1 cellular context compared by ENCODE assay signal in the genomic region with DNA sequence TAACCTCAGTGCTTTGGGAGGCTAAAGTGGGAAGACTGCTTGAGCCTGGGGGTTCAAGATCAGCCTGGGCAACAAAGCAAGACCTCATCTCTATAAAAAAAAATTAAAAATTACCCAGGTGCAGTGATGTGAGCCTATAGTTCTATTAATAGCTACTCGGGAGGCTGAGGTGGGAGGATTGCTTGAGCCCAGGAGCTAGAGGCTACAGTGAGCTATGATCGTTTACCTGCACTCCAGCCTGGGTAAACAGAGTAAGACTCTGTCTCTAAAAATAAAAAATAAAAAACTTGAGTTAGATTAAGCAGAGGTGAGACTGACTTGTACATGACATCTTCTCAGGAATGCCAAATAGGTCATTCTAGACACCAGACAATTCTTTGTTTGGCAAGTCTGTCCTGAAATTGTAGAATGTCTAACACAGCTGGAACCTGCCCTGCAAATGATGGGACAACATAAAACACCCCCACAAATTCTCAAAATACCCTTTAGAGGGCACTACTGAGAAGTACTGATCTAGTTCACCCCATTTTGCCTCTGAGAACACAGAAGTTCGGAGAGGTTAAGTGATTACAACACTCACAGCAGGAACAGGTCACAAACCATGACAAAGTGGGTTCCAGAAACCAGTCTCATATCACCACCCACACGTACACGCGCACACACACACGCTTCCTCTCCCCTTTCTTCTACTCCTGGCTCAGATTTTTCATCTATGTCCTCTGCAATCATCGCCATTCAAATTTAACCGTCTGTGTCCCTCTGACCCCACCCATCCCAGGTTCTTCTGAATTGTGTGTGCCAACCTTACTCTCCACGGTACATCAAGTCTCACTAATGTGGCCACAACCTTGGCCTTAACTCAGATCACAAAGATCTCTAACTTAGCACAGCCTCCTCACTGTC.
TF ChIP-seq lines count a peak whose summit lies in the region.

No MANE protein-coding gene starts in this region.

TF ChIP-seq in K562, 482 proteins besides CTCF, POLR2A, EP300 and RAD21 (continued from another document and continues in another):
- TF ChIP-seq, protein P1, sequence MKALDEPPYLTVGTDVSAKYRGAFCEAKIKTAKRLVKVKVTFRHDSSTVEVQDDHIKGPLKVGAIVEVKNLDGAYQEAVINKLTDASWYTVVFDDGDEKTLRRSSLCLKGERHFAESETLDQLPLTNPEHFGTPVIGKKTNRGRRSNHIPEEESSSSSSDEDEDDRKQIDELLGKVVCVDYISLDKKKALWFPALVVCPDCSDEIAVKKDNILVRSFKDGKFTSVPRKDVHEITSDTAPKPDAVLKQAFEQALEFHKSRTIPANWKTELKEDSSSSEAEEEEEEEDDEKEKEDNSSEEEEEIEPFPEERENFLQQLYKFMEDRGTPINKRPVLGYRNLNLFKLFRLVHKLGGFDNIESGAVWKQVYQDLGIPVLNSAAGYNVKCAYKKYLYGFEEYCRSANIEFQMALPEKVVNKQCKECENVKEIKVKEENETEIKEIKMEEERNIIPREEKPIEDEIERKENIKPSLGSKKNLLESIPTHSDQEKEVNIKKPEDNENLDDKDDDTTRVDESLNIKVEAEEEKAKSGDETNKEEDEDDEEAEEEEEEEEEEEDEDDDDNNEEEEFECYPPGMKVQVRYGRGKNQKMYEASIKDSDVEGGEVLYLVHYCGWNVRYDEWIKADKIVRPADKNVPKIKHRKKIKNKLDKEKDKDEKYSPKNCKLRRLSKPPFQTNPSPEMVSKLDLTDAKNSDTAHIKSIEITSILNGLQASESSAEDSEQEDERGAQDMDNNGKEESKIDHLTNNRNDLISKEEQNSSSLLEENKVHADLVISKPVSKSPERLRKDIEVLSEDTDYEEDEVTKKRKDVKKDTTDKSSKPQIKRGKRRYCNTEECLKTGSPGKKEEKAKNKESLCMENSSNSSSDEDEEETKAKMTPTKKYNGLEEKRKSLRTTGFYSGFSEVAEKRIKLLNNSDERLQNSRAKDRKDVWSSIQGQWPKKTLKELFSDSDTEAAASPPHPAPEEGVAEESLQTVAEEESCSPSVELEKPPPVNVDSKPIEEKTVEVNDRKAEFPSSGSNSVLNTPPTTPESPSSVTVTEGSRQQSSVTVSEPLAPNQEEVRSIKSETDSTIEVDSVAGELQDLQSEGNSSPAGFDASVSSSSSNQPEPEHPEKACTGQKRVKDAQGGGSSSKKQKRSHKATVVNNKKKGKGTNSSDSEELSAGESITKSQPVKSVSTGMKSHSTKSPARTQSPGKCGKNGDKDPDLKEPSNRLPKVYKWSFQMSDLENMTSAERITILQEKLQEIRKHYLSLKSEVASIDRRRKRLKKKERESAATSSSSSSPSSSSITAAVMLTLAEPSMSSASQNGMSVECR (CRISPR knock-in tag; IDR thresholded peaks at IDR 0.05), result no peak
- TF ChIP-seq DNMT1 (IDR thresholded peaks at IDR 0.05) (no peak), ZNF785 (CRISPR knock-in tag; IDR thresholded peaks at IDR 0.05) (no peak), ZNF445 (CRISPR knock-in tag; IDR thresholded peaks at IDR 0.05; ENCODE audit: low read depth) (no peak), CXXC5 (CRISPR knock-in tag; IDR thresholded peaks at IDR 0.05) (peak; percentile 60), E2F5 (CRISPR knock-in tag; IDR thresholded peaks at IDR 0.05) (no peak), ZFP30 (CRISPR knock-in tag; IDR thresholded peaks at IDR 0.05; ENCODE audit: borderline replicate concordance) (no peak), E2F3 (CRISPR knock-in tag; IDR thresholded peaks at IDR 0.05) (no peak), DEAF1 (CRISPR knock-in tag; IDR thresholded peaks at IDR 0.05) (peak; percentile 62), SPI1 (IDR thresholded peaks at IDR 0.05; ENCODE audit: borderline replicate concordance, low read depth, low read length) (no peak), BACH1 (tag; IDR thresholded peaks at IDR 0.05) (peak; percentile 14; the same call in 1 of the 2 replicates), ZNF175 (CRISPR knock-in tag; IDR thresholded peaks at IDR 0.05; ENCODE audit: low read depth) (no peak), WHSC1 (IDR thresholded peaks at IDR 0.05; ENCODE audit: low read length) (no peak), NRF1 (conservative IDR thresholded peaks at IDR 0.05 in 1 of 2, IDR thresholded peaks at IDR 0.05 in 1 of 2) (peak in 1 of 2 experiments; percentile 44; a peak in 1 of 4 replicates), KDM5B (IDR thresholded peaks at IDR 0.05; ENCODE audit: insufficient replicate concordance, low read depth, low read length) (no peak), U2AF2 (optimal IDR thresholded peaks at IDR 0.05; ENCODE audit: low read depth, low read length) (no peak), ZNF707 (CRISPR knock-in tag; conservative IDR thresholded peaks at IDR 0.05) (no peak), MED1 (CRISPR knock-in tag; IDR thresholded peaks at IDR 0.05; ENCODE audit: borderline replicate concordance) (no peak), RB1 (IDR thresholded peaks at IDR 0.05; ENCODE audit: low read depth) (no peak), TAF1 (IDR thresholded peaks at IDR 0.05; ENCODE audit: control insufficient read depth, extremely low read depth, insufficient read depth, low read length, severe bottlenecking) (no peak), STAT5A (IDR thresholded peaks at IDR 0.05; ENCODE audit: borderline replicate concordance, low read length) (no peak), NCOA2 (IDR thresholded peaks at IDR 0.05; ENCODE audit: partially characterized antibody in 2 of 2) (no peak), PHB (CRISPR knock-in tag; IDR thresholded peaks at IDR 0.05) (no peak), ILF3 (IDR thresholded peaks at IDR 0.05; ENCODE audit: borderline replicate concordance) (no peak), NCOR1 (IDR thresholded peaks at IDR 0.05) (peak; percentile 42), MEF2D (tag; conservative IDR thresholded peaks at IDR 0.05; ENCODE audit: low read depth) (no peak), ETV6 (IDR thresholded peaks at IDR 0.05; ENCODE audit: borderline replicate concordance in 1 of 2, low read depth in 2 of 2, low read length in 1 of 2) (no peak), ETV6 (CRISPR knock-in tag; IDR thresholded peaks at IDR 0.05; ENCODE audit: borderline replicate concordance) (no peak), ZNF583 (CRISPR knock-in tag; IDR thresholded peaks at IDR 0.05) (no peak), MTA3 (IDR thresholded peaks at IDR 0.05; ENCODE audit: borderline replicate concordance) (peak; percentile 66; the same call in 1 of the 2 replicates), ZNF165 (CRISPR knock-in tag; IDR thresholded peaks at IDR 0.05; ENCODE audit: borderline replicate concordance) (no peak), NFYB (IDR thresholded peaks at IDR 0.05; ENCODE audit: extremely low read depth, insufficient read length) (no peak), CEBPB (tag; IDR thresholded peaks at IDR 0.05) (peak; percentile 86), EWSR1 (IDR thresholded peaks at IDR 0.05; ENCODE audit: borderline replicate concordance, low read depth, partially characterized antibody) (no peak), ZNF277 (CRISPR knock-in tag; IDR thresholded peaks at IDR 0.05; ENCODE audit: borderline replicate concordance) (no peak), SOX6 (IDR thresholded peaks at IDR 0.05) (no peak; the same call in 1 of the 2 replicates), ZNF609 (CRISPR knock-in tag; IDR thresholded peaks at IDR 0.05; ENCODE audit: borderline replicate concordance) (no peak)
- TF ChIP-seq, protein P2, sequence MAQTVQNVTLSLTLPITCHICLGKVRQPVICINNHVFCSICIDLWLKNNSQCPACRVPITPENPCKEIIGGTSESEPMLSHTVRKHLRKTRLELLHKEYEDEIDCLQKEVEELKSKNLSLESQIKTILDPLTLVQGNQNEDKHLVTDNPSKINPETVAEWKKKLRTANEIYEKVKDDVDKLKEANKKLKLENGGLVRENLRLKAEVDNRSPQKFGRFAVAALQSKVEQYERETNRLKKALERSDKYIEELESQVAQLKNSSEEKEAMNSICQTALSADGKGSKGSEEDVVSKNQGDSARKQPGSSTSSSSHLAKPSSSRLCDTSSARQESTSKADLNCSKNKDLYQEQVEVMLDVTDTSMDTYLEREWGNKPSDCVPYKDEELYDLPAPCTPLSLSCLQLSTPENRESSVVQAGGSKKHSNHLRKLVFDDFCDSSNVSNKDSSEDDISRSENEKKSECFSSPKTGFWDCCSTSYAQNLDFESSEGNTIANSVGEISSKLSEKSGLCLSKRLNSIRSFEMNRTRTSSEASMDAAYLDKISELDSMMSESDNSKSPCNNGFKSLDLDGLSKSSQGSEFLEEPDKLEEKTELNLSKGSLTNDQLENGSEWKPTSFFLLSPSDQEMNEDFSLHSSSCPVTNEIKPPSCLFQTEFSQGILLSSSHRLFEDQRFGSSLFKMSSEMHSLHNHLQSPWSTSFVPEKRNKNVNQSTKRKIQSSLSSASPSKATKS (CRISPR knock-in tag; IDR thresholded peaks at IDR 0.05), result no peak
- TF ChIP-seq, protein P3, sequence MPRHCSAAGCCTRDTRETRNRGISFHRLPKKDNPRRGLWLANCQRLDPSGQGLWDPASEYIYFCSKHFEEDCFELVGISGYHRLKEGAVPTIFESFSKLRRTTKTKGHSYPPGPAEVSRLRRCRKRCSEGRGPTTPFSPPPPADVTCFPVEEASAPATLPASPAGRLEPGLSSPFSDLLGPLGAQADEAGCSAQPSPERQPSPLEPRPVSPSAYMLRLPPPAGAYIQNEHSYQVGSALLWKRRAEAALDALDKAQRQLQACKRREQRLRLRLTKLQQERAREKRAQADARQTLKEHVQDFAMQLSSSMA (CRISPR knock-in tag; IDR thresholded peaks at IDR 0.05), result no peak
- TF ChIP-seq, protein P4, sequence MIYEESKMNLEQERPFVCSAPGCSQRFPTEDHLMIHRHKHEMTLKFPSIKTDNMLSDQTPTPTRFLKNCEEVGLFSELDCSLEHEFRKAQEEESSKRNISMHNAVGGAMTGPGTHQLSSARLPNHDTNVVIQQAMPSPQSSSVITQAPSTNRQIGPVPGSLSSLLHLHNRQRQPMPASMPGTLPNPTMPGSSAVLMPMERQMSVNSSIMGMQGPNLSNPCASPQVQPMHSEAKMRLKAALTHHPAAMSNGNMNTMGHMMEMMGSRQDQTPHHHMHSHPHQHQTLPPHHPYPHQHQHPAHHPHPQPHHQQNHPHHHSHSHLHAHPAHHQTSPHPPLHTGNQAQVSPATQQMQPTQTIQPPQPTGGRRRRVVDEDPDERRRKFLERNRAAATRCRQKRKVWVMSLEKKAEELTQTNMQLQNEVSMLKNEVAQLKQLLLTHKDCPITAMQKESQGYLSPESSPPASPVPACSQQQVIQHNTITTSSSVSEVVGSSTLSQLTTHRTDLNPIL (CRISPR knock-in tag; IDR thresholded peaks at IDR 0.05), result no peak
